In genomic region chr5:119353686-119354366, GRCh38 we compare ENCODE assay signal across 9 cellular contexts.
DNase-seq lines count a peak whose midpoint lies in the region; ATAC-seq lines count a peak whose summit lies in the region.
"Had no signal": no experiment of that assay in that cellular context is flagged by ENCODE, and none has a peak within 500 bp of the region (broad histone marks: within the 10 kb centered on the region; RNA-seq: fewer than 3 reads in every experiment).

No MANE protein-coding gene starts in this region.

- DNase-seq in NCI-H2227 (lab: John Stamatoyannopoulos, UW; ENCODE audit: unreplicated experiment) = no peak
- no peak for DNase-seq in HUDEP-2 (lab: John Stamatoyannopoulos, UW; ENCODE audit: unreplicated experiment in 76 of 76)
- DNase-seq in NCI-H2081 treated with DMSO at 0.1 percent for 48 hours (lab: John Stamatoyannopoulos, UW) = no peak
- no peak for DNase-seq in amygdala (lab: John Stamatoyannopoulos, UW)

- H3K9ac ChIP-seq in muscle layer of colon (ENCODE audit: low read length) = no peak overlapping the region

- H3K4me1 ChIP-seq in muscle layer of colon (ENCODE audit: insufficient read depth, low read length) = peaks cover 20% of the 10 kb centered on the region

- H3K27ac ChIP-seq in muscle layer of colon (ENCODE audit: low read depth, low read length) = peak overlapping the region; percentile 12
- H3K27ac ChIP-seq: epithelial cell of prostate had no signal

- no peaks in the 10 kb centered on the region for H3K27me3 ChIP-seq in muscle layer of colon (ENCODE audit: control insufficient read depth in 1 of 2, insufficient read depth in 2 of 2, low read length in 2 of 2)

- no peaks in the 10 kb centered on the region for H3K36me3 ChIP-seq in muscle layer of colon (ENCODE audit: insufficient read depth, low read length)

- no peaks in the 10 kb centered on the region for H3K9me3 ChIP-seq in muscle layer of colon (ENCODE audit: low read length)

- ATAC-seq in GM18520 (IDR thresholded peaks at IDR 0.05; ENCODE audit: unreplicated experiment) = peak; percentile 60
- peak; percentile 63 for ATAC-seq in GM21619 (IDR thresholded peaks at IDR 0.05; ENCODE audit: unreplicated experiment)
- ATAC-seq in HG03565 (IDR thresholded peaks at IDR 0.05; ENCODE audit: unreplicated experiment) = peak; percentile 60

- H3K4me3 ChIP-seq in muscle layer of colon (ENCODE audit: low read depth in 1 of 2, low read length in 2 of 2) = peak overlapping the region in 1 of 2 donors; percentile 15
